ENCODE assay signal across 27 cellular contexts in the genomic region with DNA sequence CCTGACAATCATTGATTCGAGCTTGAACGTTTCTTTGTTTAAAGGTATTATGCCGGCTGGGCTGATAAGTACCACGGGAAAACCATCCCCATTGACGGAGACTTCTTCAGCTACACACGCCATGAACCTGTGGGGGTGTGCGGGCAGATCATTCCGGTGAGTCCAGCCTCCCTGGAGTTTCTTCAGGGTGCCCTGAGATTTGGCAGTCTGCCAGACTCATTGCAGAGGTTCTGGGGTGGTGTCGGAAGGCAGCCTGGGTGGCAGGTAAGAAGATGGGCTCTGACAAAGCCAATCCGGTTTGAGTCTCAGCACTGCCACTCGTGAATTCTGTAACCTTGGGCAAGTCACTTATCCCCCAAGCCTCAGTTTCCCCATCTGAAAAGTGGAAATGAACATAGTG.
"Had no signal": no experiment of that assay in that cellular context is flagged by ENCODE, and none has a peak within 500 bp of the region (broad histone marks: within the 10 kb centered on the region; RNA-seq: fewer than 3 reads in every experiment).

No MANE protein-coding gene starts in this region.

- H3K27me3 ChIP-seq: colonic mucosa, esophagus muscularis mucosa, foreskin keratinocyte, gastroesophageal sphincter, heart left ventricle, hepatocyte, neural progenitor cell, testis, tibial artery had no signal

- H3K27ac ChIP-seq: colonic mucosa, foreskin keratinocyte, hepatocyte, neural progenitor cell, parathyroid adenoma, testis, tibial artery had no signal

- H3K4me3 Mint-ChIP-seq: dendritic cell treated with granulocyte-macrophage colony-stimulating factor and Interleukin-4, amounts not matched to agents 40 ng/mL and 50 ng/mL, for 4 days; mesothelial cell of epicardium; naive thymus-derived CD4-positive, alpha-beta T cell; nephron; neural progenitor cell; stimulated activated effector memory CD8-positive, alpha-beta T cell treated with anti-CD3 and anti-CD28 coated beads, Interleukin-12 subunit alpha, Interleukin-12 subunit beta, amount 100 ng/mL, for 72 hours; type B pancreatic cell had no signal

- H3K4me1 Mint-ChIP-seq: mesothelial cell of epicardium; naive thymus-derived CD4-positive, alpha-beta T cell; nephron; neural progenitor cell; stimulated activated effector memory CD8-positive, alpha-beta T cell treated with anti-CD3 and anti-CD28 coated beads, Interleukin-12 subunit alpha, Interleukin-12 subunit beta, amount 100 ng/mL, for 72 hours had no signal

- H3K27ac Mint-ChIP-seq: dendritic cell treated with granulocyte-macrophage colony-stimulating factor and Interleukin-4, amounts not matched to agents 40 ng/mL and 50 ng/mL, for 4 days; mesothelial cell of epicardium; naive thymus-derived CD4-positive, alpha-beta T cell; nephron; neural progenitor cell; progenitor cell of endocrine pancreas; stimulated activated effector memory CD8-positive, alpha-beta T cell treated with anti-CD3 and anti-CD28 coated beads, Interleukin-12 subunit alpha, Interleukin-12 subunit beta, amount 100 ng/mL, for 72 hours; type B pancreatic cell had no signal

- H3K36me3 Mint-ChIP-seq: stimulated activated effector memory CD8-positive, alpha-beta T cell treated with anti-CD3 and anti-CD28 coated beads, Interleukin-12 subunit alpha, Interleukin-12 subunit beta, amount 100 ng/mL, for 72 hours had no signal

- H3K4me3 ChIP-seq: colonic mucosa, esophagus muscularis mucosa, gastroesophageal sphincter, heart left ventricle, hepatocyte, lung, mucosa of descending colon, neural progenitor cell, testis, tibial artery had no signal

- H3K9me3 ChIP-seq: colonic mucosa, esophagus muscularis mucosa, gastroesophageal sphincter, heart left ventricle, mucosa of descending colon, testis, tibial artery had no signal

- H3K4me1 ChIP-seq: colonic mucosa, foreskin keratinocyte, neural progenitor cell, parathyroid adenoma, tibial artery had no signal

- H3K9ac ChIP-seq: neural progenitor cell, parathyroid adenoma had no signal

- DNase-seq: colonic mucosa; effector CD8-positive, alpha-beta T cell; foreskin keratinocyte; heart left ventricle; kidney; mesenchymal stem cell; mucosa of descending colon; naive thymus-derived CD4-positive, alpha-beta T cell; stimulated activated CD4-positive, alpha-beta T cell treated with anti-CD3 and anti-CD28 coated beads, Interleukin-2, amount 100 ng/mL, for 24 hours; stimulated activated CD4-positive, alpha-beta T cell treated with anti-CD3 and anti-CD28 coated beads, Interleukin-4, amount 100 ng/mL, for 24 hours; stimulated activated naive CD4-positive, alpha-beta T cell treated with Interleukin-2 at 50 U/mL for 16 hours; testis; tibial artery had no signal

- H3K9me3 Mint-ChIP-seq: dendritic cell treated with granulocyte-macrophage colony-stimulating factor and Interleukin-4, amounts not matched to agents 40 ng/mL and 50 ng/mL, for 4 days; mesothelial cell of epicardium; naive thymus-derived CD4-positive, alpha-beta T cell; nephron; neural progenitor cell; stimulated activated effector memory CD8-positive, alpha-beta T cell treated with anti-CD3 and anti-CD28 coated beads, Interleukin-12 subunit alpha, Interleukin-12 subunit beta, amount 100 ng/mL, for 72 hours; type B pancreatic cell had no signal

- H3K27me3 Mint-ChIP-seq: dendritic cell treated with granulocyte-macrophage colony-stimulating factor and Interleukin-4, amounts not matched to agents 40 ng/mL and 50 ng/mL, for 4 days; naive thymus-derived CD4-positive, alpha-beta T cell; progenitor cell of endocrine pancreas; type B pancreatic cell had no signal

- ATAC-seq: foreskin keratinocyte; gastroesophageal sphincter; heart left ventricle; left lobe of liver; mucosa of descending colon; naive thymus-derived CD4-positive, alpha-beta T cell; sciatic nerve; stimulated activated effector memory CD8-positive, alpha-beta T cell treated with anti-CD3 and anti-CD28 coated beads, Interleukin-12 subunit alpha, Interleukin-12 subunit beta, amount 100 ng/mL, for 72 hours had no signal
